ENCODE assay signal across 16 cellular contexts in genomic region chr15:88512606-88513005, GRCh38.
"Had no signal": no experiment of that assay in that cellular context is flagged by ENCODE, and none has a peak within 500 bp of the region (broad histone marks: within the 10 kb centered on the region; RNA-seq: fewer than 3 reads in every experiment).

No MANE protein-coding gene starts in this region.

- H3K4me3 Mint-ChIP-seq: dendritic cell treated with granulocyte-macrophage colony-stimulating factor and Interleukin-4, amounts not matched to agents 40 ng/mL and 50 ng/mL, for 4 days; stimulated activated effector memory CD8-positive, alpha-beta T cell treated with anti-CD3 and anti-CD28 coated beads, Interleukin-12 subunit alpha, Interleukin-12 subunit beta, amount 100 ng/mL, for 72 hours; type B pancreatic cell had no signal

- H3K9me3 Mint-ChIP-seq: activated naive CD4-positive, alpha-beta T cell treated with anti-CD3 and anti-CD28 coated beads, Interleukin-2, amount 50 U/mL, for 72 hours; dendritic cell treated with granulocyte-macrophage colony-stimulating factor and Interleukin-4, amounts not matched to agents 40 ng/mL and 50 ng/mL, for 4 days; stimulated activated effector memory CD8-positive, alpha-beta T cell treated with anti-CD3 and anti-CD28 coated beads, Interleukin-12 subunit alpha, Interleukin-12 subunit beta, amount 100 ng/mL, for 72 hours; type B pancreatic cell had no signal

- H3K4me3 ChIP-seq: adrenal gland, esophagus squamous epithelium, psoas muscle, skin epidermis, stomach had no signal

- H3K4me1 ChIP-seq: esophagus squamous epithelium, psoas muscle, stomach had no signal

- H3K27me3 Mint-ChIP-seq: dendritic cell treated with granulocyte-macrophage colony-stimulating factor and Interleukin-4, amounts not matched to agents 40 ng/mL and 50 ng/mL, for 4 days; type B pancreatic cell had no signal

- ATAC-seq: activated naive CD4-positive, alpha-beta T cell treated with anti-CD3 and anti-CD28 coated beads, Interleukin-2, amount 50 U/mL, for 72 hours; left lobe of liver; right cardiac atrium; stimulated activated effector memory CD8-positive, alpha-beta T cell treated with anti-CD3 and anti-CD28 coated beads, Interleukin-12 subunit alpha, Interleukin-12 subunit beta, amount 100 ng/mL, for 72 hours had no signal

- H3K9me3 ChIP-seq: adrenal gland, esophagus squamous epithelium, psoas muscle, stomach had no signal

- H3K4me1 Mint-ChIP-seq: stimulated activated effector memory CD8-positive, alpha-beta T cell treated with anti-CD3 and anti-CD28 coated beads, Interleukin-12 subunit alpha, Interleukin-12 subunit beta, amount 100 ng/mL, for 72 hours had no signal

- H3K27me3 ChIP-seq: adrenal gland, esophagus squamous epithelium, stomach had no signal

- DNase-seq: activated CD4-positive, alpha-beta T cell treated with anti-CD3 and anti-CD28 coated beads, Interleukin-2, amount 50 U/mL, for 48 hours; activated gamma-delta T cell treated with Interleukin-2 at 50 U/mL for 16 hours; effector CD8-positive, alpha-beta T cell; esophagus squamous epithelium; hippocampal formation; psoas muscle; right cardiac atrium; stimulated activated CD4-positive, alpha-beta T cell treated with anti-CD3 and anti-CD28 coated beads, Interleukin-4, amount 100 ng/mL, for 24 hours; stomach had no signal

- H3K27ac ChIP-seq: esophagus squamous epithelium, psoas muscle, skin epidermis, stomach had no signal

- H3K27ac Mint-ChIP-seq: activated naive CD4-positive, alpha-beta T cell treated with anti-CD3 and anti-CD28 coated beads, Interleukin-2, amount 50 U/mL, for 72 hours; dendritic cell treated with granulocyte-macrophage colony-stimulating factor and Interleukin-4, amounts not matched to agents 40 ng/mL and 50 ng/mL, for 4 days; stimulated activated effector memory CD8-positive, alpha-beta T cell treated with anti-CD3 and anti-CD28 coated beads, Interleukin-12 subunit alpha, Interleukin-12 subunit beta, amount 100 ng/mL, for 72 hours; type B pancreatic cell had no signal
